Comparison of ENCODE assay signal across 15 cellular contexts in genomic region chr16:88358033-88358481, GRCh38. TPM values are rescaled to one million over a fixed set of nuclear protein-coding genes. Genes with fewer than 3 reads are reported as not detected.
A peak's percentile ranks its signal among the peaks of the same experiment; 100 is the strongest.
DNase-seq lines count a peak whose midpoint lies in the region; ATAC-seq and TF ChIP-seq lines count a peak whose summit lies in the region.
"Had no signal": no experiment of that assay in that cellular context is flagged by ENCODE, and none has a peak within 500 bp of the region (broad histone marks: within the 10 kb centered on the region; RNA-seq: fewer than 3 reads in every experiment).

No MANE protein-coding gene starts in this region.

- peak overlapping the region in 5 of 11 experiments; percentile 1 to 45 (median 37); a peak in 4 of 22 replicates for H3K9ac ChIP-seq in BLaER1 treated with 17β-estradiol and CSF1 and Interleukin-3, amounts not matched to agents 10 nM and 100 nM
- no peak overlapping the region for H3K9ac ChIP-seq in IMR-90 (ENCODE audit: low read depth, low read length)

- WGBS in IMR-90 (ENCODE audit: extremely low coverage in 2 of 2, insufficient read length in 1 of 2), 2 experiments: no CpG with 5 or more reads among the region's 17 CpGs
- 70 to 74% (median 71%) methylated on average over 16 to 17 of the region's 17 CpGs for WGBS in psoas muscle, 3 donors

- H3K14ac ChIP-seq in IMR-90 (replicated peaks; ENCODE audit: low read depth, low read length): no peak overlapping the region

- H2BK15ac ChIP-seq in IMR-90 (ENCODE audit: low read depth, low read length): no peak overlapping the region

- peaks cover 11 to 20% (median 18%) of the 10 kb centered on the region in 11 experiments; a peak in 20 of 22 replicates for H3K9me3 ChIP-seq in BLaER1 treated with 17β-estradiol and CSF1 and Interleukin-3, amounts not matched to agents 10 nM and 100 nM (replicated peaks in 1 of 11)
- H3K9me3 ChIP-seq in IMR-90 (ENCODE audit: control insufficient read depth, insufficient read depth, low read length) (peaks cover 8% of the 10 kb centered on the region), psoas muscle (no peaks in the 10 kb centered on the region)

- DNase-seq in IMR-90 (no peak), left kidney (ENCODE audit: low read depth, low spot score) (peak; percentile 68), psoas muscle (peak; percentile 8 to 23), AG20443 (ENCODE audit: low spot score) (no peak), NCI-H1048 (lab: John Stamatoyannopoulos, UW) (no peak)
- DNase-seq in activated CD8-positive, alpha-beta memory T cell treated with anti-CD3 and anti-CD28 coated beads, Interleukin-2, amount 10 ng/mL, durations not matched to agents 7 days and 5 days: no peak
- no peak for DNase-seq in activated CD4-positive, alpha-beta T cell treated with anti-CD3 and anti-CD28 coated beads for 36 hours
- DNase-seq: CD4-positive, CD25-positive, alpha-beta regulatory T cell; H9; KG1; NCI-H1092; NCI-H2081 treated with DMSO at 0.1 percent for 48 hours; NCI-H524 had no signal

- CTCF ChIA-PET in IMR-90 (lab: Yijun Ruan, JAX): no interaction called here
- CTCF ChIA-PET in activated CD8-positive, alpha-beta memory T cell treated with anti-CD3 and anti-CD28 coated beads, Interleukin-2, amount 10 ng/mL, durations not matched to agents 7 days and 5 days (lab: Charles Lee): no interaction called here
- CTCF ChIA-PET in activated CD4-positive, alpha-beta T cell treated with anti-CD3 and anti-CD28 coated beads for 36 hours (lab: Charles Lee): no interaction called here

- H4K5ac ChIP-seq in IMR-90 (ENCODE audit: low read depth, low read length): no peak overlapping the region

- H3K9me1 ChIP-seq in IMR-90 (ENCODE audit: insufficient read depth, low read length): peaks cover 3% of the 10 kb centered on the region; the same call in 1 of the 2 replicates

- H3K4ac ChIP-seq in IMR-90 (ENCODE audit: low read depth, low read length): no peak overlapping the region

- no peak overlapping the region for H2BK5ac ChIP-seq in IMR-90 (ENCODE audit: low read depth, low read length, poor library complexity, severe bottlenecking)

- H3K27ac Mint-ChIP-seq in activated CD8-positive, alpha-beta memory T cell treated with anti-CD3 and anti-CD28 coated beads, Interleukin-2, amount 10 ng/mL, durations not matched to agents 7 days and 5 days: no peak overlapping the region
- H3K27ac Mint-ChIP-seq in activated CD4-positive, alpha-beta T cell treated with anti-CD3 and anti-CD28 coated beads for 36 hours: no peak overlapping the region

- peak overlapping the region; percentile 65 to 91 (median 87) for H3K4me2 ChIP-seq in BLaER1 treated with 17β-estradiol and CSF1 and Interleukin-3, amounts not matched to agents 10 nM and 100 nM
- H3K4me2 ChIP-seq in IMR-90 (ENCODE audit: low read depth, low read length): no peak overlapping the region

- H3K4me3 Mint-ChIP-seq in activated CD8-positive, alpha-beta memory T cell treated with anti-CD3 and anti-CD28 coated beads, Interleukin-2, amount 10 ng/mL, durations not matched to agents 7 days and 5 days: no peak overlapping the region
- no peak overlapping the region for H3K4me3 Mint-ChIP-seq in activated CD4-positive, alpha-beta T cell treated with anti-CD3 and anti-CD28 coated beads for 36 hours
- H3K4me3 Mint-ChIP-seq: CD4-positive, CD25-positive, alpha-beta regulatory T cell had no signal

- intact Hi-C loops in IMR-90 (cut with micrococcal nuclease): no loop called here
- intact Hi-C loops in psoas muscle (cut with DNase I): no loop called here
- intact Hi-C loops in activated CD4-positive, alpha-beta T cell treated with anti-CD3 and anti-CD28 coated beads for 36 hours (cut with DNase I, micrococcal nuclease): no loop called here

- no peak overlapping the region; the same call in 1 of the 2 replicates for H3K56ac ChIP-seq in IMR-90 (ENCODE audit: extremely low read depth, insufficient read depth, low read length)

- H3K4me1 ChIP-seq in BLaER1 treated with 17β-estradiol and CSF1 and Interleukin-3, amounts not matched to agents 10 nM and 100 nM: peaks cover 17 to 36% (median 30%) of the 10 kb centered on the region in 10 experiments
- no peaks in the 10 kb centered on the region for H3K4me1 ChIP-seq in IMR-90 (ENCODE audit: control insufficient read depth, insufficient read depth, low read length)
- H3K4me1 ChIP-seq in psoas muscle: no peaks in the 10 kb centered on the region

- no peak overlapping the region for H2BK20ac ChIP-seq in IMR-90 (ENCODE audit: low read depth, low read length)

- no peak for TF ChIP-seq CTCF in IMR-90 (conservative IDR thresholded peaks at IDR 0.05; ENCODE audit: low read depth, low read length)
- TF ChIP-seq CTCF in psoas muscle (IDR thresholded peaks at IDR 0.05): no peak

- no peaks in the 10 kb centered on the region for H3K9me3 Mint-ChIP-seq in activated CD8-positive, alpha-beta memory T cell treated with anti-CD3 and anti-CD28 coated beads, Interleukin-2, amount 10 ng/mL, durations not matched to agents 7 days and 5 days (ENCODE audit: low read depth)
- no peaks in the 10 kb centered on the region for H3K9me3 Mint-ChIP-seq in activated CD4-positive, alpha-beta T cell treated with anti-CD3 and anti-CD28 coated beads for 36 hours (ENCODE audit: low read depth)

- H3K23ac ChIP-seq in IMR-90 (ENCODE audit: low read depth, low read length): no peak overlapping the region

- H3K27me3 ChIP-seq in BLaER1 treated with 17β-estradiol and CSF1 and Interleukin-3, amounts not matched to agents 10 nM and 100 nM: peaks cover 16 to 26% (median 17%) of the 10 kb centered on the region in 11 experiments
- H3K27me3 ChIP-seq in IMR-90 (ENCODE audit: control insufficient read depth, insufficient read depth, low read length) (peaks cover 7% of the 10 kb centered on the region), psoas muscle (ENCODE audit: insufficient read depth in 3 of 3, low read length in 2 of 3) (peaks cover 0 to 11% (median 6%) of the 10 kb centered on the region in 3 donors)

- peak overlapping the region in 2 of 10 experiments; percentile 0 to 54; a peak in 3 of 20 replicates for H3K4me3 ChIP-seq in BLaER1 treated with 17β-estradiol and CSF1 and Interleukin-3, amounts not matched to agents 10 nM and 100 nM
- H3K4me3 ChIP-seq in IMR-90 (ENCODE audit: insufficient read depth, low read depth, low read length) (no peak overlapping the region), psoas muscle (no peak overlapping the region)

- H3K18ac ChIP-seq in IMR-90 (ENCODE audit: low read depth, low read length): no peak overlapping the region

- no peaks in the 10 kb centered on the region for H3K4me1 Mint-ChIP-seq in activated CD8-positive, alpha-beta memory T cell treated with anti-CD3 and anti-CD28 coated beads, Interleukin-2, amount 10 ng/mL, durations not matched to agents 7 days and 5 days
- no peaks in the 10 kb centered on the region for H3K4me1 Mint-ChIP-seq in activated CD4-positive, alpha-beta T cell treated with anti-CD3 and anti-CD28 coated beads for 36 hours
- H3K4me1 Mint-ChIP-seq: CD4-positive, CD25-positive, alpha-beta regulatory T cell had no signal

- no peak overlapping the region for H4K91ac ChIP-seq in IMR-90 (ENCODE audit: insufficient read depth, low read depth, low read length)

- ATAC-seq in IMR-90 (ENCODE audit: low read depth): no peak
- no peak for ATAC-seq in psoas muscle
- no peak for ATAC-seq in activated CD8-positive, alpha-beta memory T cell treated with anti-CD3 and anti-CD28 coated beads, Interleukin-2, amount 10 ng/mL, durations not matched to agents 7 days and 5 days
- no peak for ATAC-seq in activated CD4-positive, alpha-beta T cell treated with anti-CD3 and anti-CD28 coated beads for 36 hours

- no TSS peak for BruUV-seq in IMR-90 (replicated peaks; lab: Mats Ljungman, UMichigan)

- H2AK9ac ChIP-seq in IMR-90 (replicated peaks; ENCODE audit: low read depth, low read length, poor library complexity): peak overlapping the region; percentile 51

- H3K36me3 ChIP-seq in BLaER1 treated with 17β-estradiol and CSF1 and Interleukin-3, amounts not matched to agents 10 nM and 100 nM: no peaks in the 10 kb centered on the region
- H3K36me3 ChIP-seq in IMR-90 (ENCODE audit: control insufficient read depth, insufficient read depth, low read length): no peaks in the 10 kb centered on the region
- no peaks in the 10 kb centered on the region for H3K36me3 ChIP-seq in psoas muscle (ENCODE audit: insufficient read depth in 1 of 2, low read depth in 1 of 2)

- no peaks in the 10 kb centered on the region for H3K79me1 ChIP-seq in IMR-90 (ENCODE audit: low read depth in 1 of 2, low read length in 2 of 2)

- no peak for TF ChIP-seq POLR2A in IMR-90 (IDR thresholded peaks at IDR 0.05; ENCODE audit: low read depth, low read length)

- in situ Hi-C loops in IMR-90 (cut with MboI; ENCODE audit: low sequenced_read_pairs): no loop called here

- H3K27ac ChIP-seq in BLaER1 treated with 17β-estradiol and CSF1 and Interleukin-3, amounts not matched to agents 10 nM and 100 nM: no peak overlapping the region; a peak in 1 of 22 replicates
- H3K27ac ChIP-seq in IMR-90 (ENCODE audit: insufficient read depth, low read length) (no peak overlapping the region), psoas muscle (no peak overlapping the region)
- H3K27ac ChIP-seq: HL-60 had no signal

- peaks cover 16% of the 10 kb centered on the region for H3K27me3 Mint-ChIP-seq in activated CD8-positive, alpha-beta memory T cell treated with anti-CD3 and anti-CD28 coated beads, Interleukin-2, amount 10 ng/mL, durations not matched to agents 7 days and 5 days
- peaks cover 5% of the 10 kb centered on the region for H3K27me3 Mint-ChIP-seq in activated CD4-positive, alpha-beta T cell treated with anti-CD3 and anti-CD28 coated beads for 36 hours

- no peak overlapping the region for H4K8ac ChIP-seq in IMR-90 (ENCODE audit: low read depth in 2 of 2, low read length in 2 of 2)

- H4K20me1 ChIP-seq in BLaER1 treated with 17β-estradiol and CSF1 and Interleukin-3, amounts not matched to agents 10 nM and 100 nM: peaks cover 0 to 33% (median 0%) of the 10 kb centered on the region in 11 experiments; a peak in 6 of 22 replicates
- no peaks in the 10 kb centered on the region; the same call in 1 of the 2 replicates for H4K20me1 ChIP-seq in IMR-90 (ENCODE audit: insufficient read depth, low read length)

- H3K36me3 Mint-ChIP-seq in activated CD8-positive, alpha-beta memory T cell treated with anti-CD3 and anti-CD28 coated beads, Interleukin-2, amount 10 ng/mL, durations not matched to agents 7 days and 5 days: no peaks in the 10 kb centered on the region
- no peaks in the 10 kb centered on the region for H3K36me3 Mint-ChIP-seq in activated CD4-positive, alpha-beta T cell treated with anti-CD3 and anti-CD28 coated beads for 36 hours (ENCODE audit: low read depth)
- H3K36me3 Mint-ChIP-seq: CD4-positive, CD25-positive, alpha-beta regulatory T cell had no signal

- no peak overlapping the region for H2AK5ac ChIP-seq in IMR-90 (ENCODE audit: low read depth, low read length)

- no peak overlapping the region for H2AFZ ChIP-seq in IMR-90 (replicated peaks; ENCODE audit: low read length, poor library complexity)

- H2BK120ac ChIP-seq in IMR-90 (ENCODE audit: low read depth, low read length): no peak overlapping the region

- no peak for TF ChIP-seq RAD21 in IMR-90 (IDR thresholded peaks at IDR 0.05; ENCODE audit: low read length)

- dilution Hi-C loops in IMR-90 (cut with HindIII; ENCODE audit: low sequenced_read_pairs, unreplicated experiment): no loop called here

- POLR2A ChIA-PET in IMR-90 (lab: Charles Lee; ENCODE audit: unreplicated experiment): no interaction called here
- POLR2A ChIA-PET in activated CD4-positive, alpha-beta T cell treated with anti-CD3 and anti-CD28 coated beads for 36 hours (lab: Charles Lee): no interaction called here

RNA-seq across cellular contexts. Expression of gene ZNF469, which starts 24.7 kb away (rescaled TPM):
- 1.1 and 1.4 TPM in 2 replicates for total RNA-seq in IMR-90 (2012; rRNA removed)
- polyA plus RNA-seq in IMR-90 (2012; rRNA removed): 13.3 and 16.4 TPM in 2 replicates
- polyA plus RNA-seq in IMR-90 (2012; cell fraction: cytosol; rRNA removed): 5.1 and 8.8 TPM in 2 replicates
- 32.3 and 70.4 TPM in 2 replicates for polyA plus RNA-seq in IMR-90 (2012; cell fraction: nucleus; rRNA removed; ENCODE audit: low replicate concordance)
- total RNA-seq in psoas muscle: 1 to 10 TPM in 1 of 4 donors, under 1 TPM in 3; 0.25 to 1.7 (median 0.47) TPM
- under 1 TPM; 0.08 to 0.30 (median 0.23) TPM for polyA plus RNA-seq in psoas muscle
- total RNA-seq in activated CD8-positive, alpha-beta memory T cell treated with anti-CD3 and anti-CD28 coated beads, Interleukin-2, amount 10 ng/mL, durations not matched to agents 7 days and 5 days: under 1 TPM; 0.26 to 0.84 TPM
- total RNA-seq in activated CD4-positive, alpha-beta T cell treated with anti-CD3 and anti-CD28 coated beads for 36 hours: under 1 TPM; 0.39 to 0.50 TPM

Comparison
In these comparisons a context has a peak if more than half of its experiments do, and no peak if none do; other contexts are left out.
1. DNase-seq: peak in left kidney (single experiment) and psoas muscle (2 of 2); none in IMR-90 (single experiment), activated CD8-positive, alpha-beta memory T cell treated with anti-CD3 and anti-CD28 coated beads, Interleukin-2, amount 10 ng/mL, durations not matched to agents 7 days and 5 days (single experiment), AG20443 (single experiment), NCI-H1048 (single experiment) and activated CD4-positive, alpha-beta T cell treated with anti-CD3 and anti-CD28 coated beads for 36 hours (single experiment).